Comparison of ENCODE assay signal across 8 cellular contexts in genomic region chr14:30270200-30271161, GRCh38.
DNase-seq lines count a peak whose midpoint lies in the region; ATAC-seq and TF ChIP-seq lines count a peak whose summit lies in the region.

No MANE protein-coding gene starts in this region.

- no peaks in the 10 kb centered on the region for H3K27me3 Mint-ChIP-seq in endothelial cell (ENCODE audit: unreplicated experiment)

- no peaks in the 10 kb centered on the region for H3K9me3 Mint-ChIP-seq in endothelial cell (ENCODE audit: unreplicated experiment)

- no peaks in the 10 kb centered on the region for H3K4me1 Mint-ChIP-seq in endothelial cell (ENCODE audit: unreplicated experiment)

- no peaks in the 10 kb centered on the region for H3K36me3 Mint-ChIP-seq in endothelial cell (ENCODE audit: low read depth, unreplicated experiment)

- H3K27ac Mint-ChIP-seq in endothelial cell (ENCODE audit: unreplicated experiment) = no peak overlapping the region

- DNase-seq in CMK (ENCODE audit: low read depth) (peak; percentile 21), NCI-H526 (lab: John Stamatoyannopoulos, UW) (peak; percentile 51 to 79), endothelial cell (ENCODE audit: low spot score) (peak; percentile 88), mesenteric fat pad (ENCODE audit: low spot score) (peak; percentile 92)
- DNase-seq in activated CD4-positive, alpha-beta T cell treated with anti-CD3 and anti-CD28 coated beads, Interleukin-2, amount 50 U/mL, for 48 hours = peak; percentile 76 to 78
- peak; percentile 34 for DNase-seq in stimulated activated CD8-positive, alpha-beta memory T cell treated with anti-CD3 and anti-CD28 coated beads, Interleukin-4, amount 100 ng/mL, for 24 hours (ENCODE audit: low read depth)

- ATAC-seq in GM19455 (IDR thresholded peaks at IDR 0.05; ENCODE audit: unreplicated experiment) = peak; percentile 100
- ATAC-seq in HG03521 (IDR thresholded peaks at IDR 0.05; ENCODE audit: unreplicated experiment) = peak; percentile 99

- TF ChIP-seq CTCF in endothelial cell (IDR thresholded peaks at IDR 0.05; ENCODE audit: unreplicated experiment) = peak; percentile 84

- H3K4me3 Mint-ChIP-seq in endothelial cell (ENCODE audit: unreplicated experiment) = no peak overlapping the region

Comparison
In these comparisons a context has a peak if more than half of its experiments do, and no peak if none do; other contexts are left out.
1. Peak in every context shown above with its lines: DNase-seq and ATAC-seq.
2. DNase-seq: peak in every context shown above with its lines; median percentile 92 in mesenteric fat pad; 88 in endothelial cell; 77 in activated CD4-positive, alpha-beta T cell treated with anti-CD3 and anti-CD28 coated beads, Interleukin-2, amount 50 U/mL, for 48 hours; 65 in NCI-H526; 34 in stimulated activated CD8-positive, alpha-beta memory T cell treated with anti-CD3 and anti-CD28 coated beads, Interleukin-4, amount 100 ng/mL, for 24 hours; 21 in CMK.